ENCODE assay signal across 32 cellular contexts in the genomic region with DNA sequence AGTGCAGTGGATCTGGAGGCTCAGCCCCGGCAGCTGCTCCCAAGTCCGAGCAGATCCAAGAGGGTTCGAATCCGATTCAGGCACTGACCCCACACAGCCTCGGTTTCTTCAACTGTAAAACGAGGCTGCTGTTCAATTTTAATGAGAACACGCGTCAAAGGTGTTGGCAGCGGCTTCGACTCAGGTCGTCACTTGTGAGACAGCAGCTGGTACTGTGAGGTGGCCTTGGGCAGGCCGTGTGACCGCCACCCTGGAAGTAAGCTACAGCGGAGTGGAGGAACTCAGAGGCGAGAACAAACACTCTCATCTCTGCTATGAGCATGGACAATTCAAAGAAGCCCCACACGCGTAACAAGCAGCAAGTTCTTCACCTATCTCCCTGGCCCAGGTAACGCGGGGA. TPM values are rescaled to one million over a fixed set of nuclear protein-coding genes. Genes with fewer than 3 reads are reported as not detected.
DNase-seq lines count a peak whose midpoint lies in the region; ATAC-seq, FAIRE-seq and TF ChIP-seq lines count a peak whose summit lies in the region.
"Had no signal": no experiment of that assay in that cellular context is flagged by ENCODE, and none has a peak within 500 bp of the region (broad histone marks: within the 10 kb centered on the region; RNA-seq: fewer than 3 reads in every experiment).

No MANE protein-coding gene starts in this region.

- no peak overlapping the region for H3K4me3 Mint-ChIP-seq in activated T-cell treated with anti-CD3 and anti-CD28 coated beads, Interleukin-2, amount 50 U/mL, for 24 hours
- peak overlapping the region in 3 of 4 donors; percentile 16 to 72 (median 32) for H3K4me3 Mint-ChIP-seq in IgD-negative memory B cell
- H3K4me3 Mint-ChIP-seq: H9, nephron had no signal

- TF ChIP-seq CTCF in GM12878 (IDR thresholded peaks at IDR 0.05 in 2 of 3, conservative IDR thresholded peaks at IDR 0.05 in 1 of 3; ENCODE audit: control insufficient read depth in 2 of 3, extremely low read depth in 1 of 3, insufficient read depth in 1 of 3, low read depth in 3 of 3, low read length in 3 of 3) (no peak), spleen (IDR thresholded peaks at IDR 0.05 in 8 of 11, conservative IDR thresholded peaks at IDR 0.05 in 3 of 11) (no peak), colonic mucosa (IDR thresholded peaks at IDR 0.05) (no peak)

- H3K27me3 ChIP-seq in GM12878 (replicated peaks in 1 of 2; ENCODE audit: control insufficient read depth in 2 of 2, insufficient read depth in 2 of 2, low read length in 1 of 2) = no peaks in the 10 kb centered on the region
- H3K27me3 ChIP-seq in spleen (replicated peaks in 1 of 7) = no peaks in the 10 kb centered on the region
- H3K27me3 ChIP-seq in colonic mucosa = no peaks in the 10 kb centered on the region
- H3K27me3 ChIP-seq: Peyer's patch, SJSA1, suprapubic skin had no signal

- no peak for DNase-seq in activated T-cell treated with anti-CD3 and anti-CD28 coated beads, Interleukin-2, amount 50 U/mL, for 24 hours
- no peak for DNase-seq in activated T-cell treated with anti-CD3 and anti-CD28 coated beads, Interleukin-2, amount 50 U/mL, for 1 hour
- no peak for DNase-seq in GM12878 (ENCODE audit: low read depth, low spot score)
- no peak for DNase-seq in spleen
- DNase-seq in KBM-7 = no peak
- DNase-seq in colonic mucosa = no peak
- DNase-seq: activated CD8-positive, alpha-beta memory T cell treated with anti-CD3 and anti-CD28 coated beads, Interleukin-2, amount 50 U/mL, for 4 hours; activated effector memory CD4-positive, alpha-beta T cell treated with anti-CD3 and anti-CD28 coated beads, Interleukin-2, amount 50 U/mL, for 16 hours; amniotic stem cell; dermis blood vessel endothelial cell; H9; IMR-90; kidney glomerular epithelial cell; mesendoderm; NCI-H1417 treated with DMSO at 0.1 percent for 48 hours; NCI-H2107; NCI-H510A; NK-92 treated with Interleukin-12 subunit alpha and Interleukin-12 subunit beta, amount 100 ng/mL, for 24 hours; Peyer's patch; posterior cingulate gyrus had no signal

- peaks cover 15% of the 10 kb centered on the region for H3K79me2 ChIP-seq in GM12878 (ENCODE audit: control insufficient read depth, insufficient read depth, low read length)

- intact Hi-C loops in GM12878 (cut with micrococcal nuclease; ENCODE audit: unreplicated experiment) (loop anchor here (2.0 kb wide), 1 partner anchor 45 kb away; no protein-coding TSS in a partner anchor), spleen (cut with DNase I; ENCODE audit: low total_unique reads) (loop anchor here (10.0 kb wide), 1 partner anchor 49 kb away; the partner anchor contains the start of gene ZBTB7A), colonic mucosa (cut with DNase I) (no loop called here)

- no peak for ATAC-seq in GM12878
- ATAC-seq in HG03045 (IDR thresholded peaks at IDR 0.05; ENCODE audit: unreplicated experiment) = no peak
- ATAC-seq: sciatic nerve had no signal

- TF ChIP-seq POLR2A in GM12878 (IDR thresholded peaks at IDR 0.05; ENCODE audit: low read depth, low read length) = no peak
- no peak for TF ChIP-seq POLR2A in spleen (IDR thresholded peaks at IDR 0.05)

- no peak for TF ChIP-seq RAD21 in GM12878 (IDR thresholded peaks at IDR 0.05; ENCODE audit: insufficient read depth, low read depth, low read length)

- H3K9me3 Mint-ChIP-seq in activated T-cell treated with anti-CD3 and anti-CD28 coated beads, Interleukin-2, amount 50 U/mL, for 24 hours = no peaks in the 10 kb centered on the region
- no peaks in the 10 kb centered on the region for H3K9me3 Mint-ChIP-seq in IgD-negative memory B cell
- H3K9me3 Mint-ChIP-seq: nephron had no signal

- SMC1A ChIA-PET in GM12878 (lab: Charles Lee; ENCODE audit: uncharacterized antibody, unreplicated experiment) = interaction anchor here (1.2 to 1.8 kb wide), 5 partner anchors 10 to 126 kb away, joined by 3 to 13 read pairs (median 4); no protein-coding TSS in a partner anchor

- CTCF ChIA-PET in GM12878 (lab: Yijun Ruan, JAX) = interaction anchor here (1.0 to 3.4 kb wide), 5 partner anchors 10 to 128 kb away, joined by 6 to 25 read pairs (median 13); partner anchors contain the start of gene EEF2

- H3K4me3 ChIP-seq in GM12878 = no peak overlapping the region
- H3K4me3 ChIP-seq in spleen = no peak overlapping the region
- H3K4me3 ChIP-seq in colonic mucosa = no peak overlapping the region
- H3K4me3 ChIP-seq: SJSA1, suprapubic skin had no signal

- H3K36me3 Mint-ChIP-seq in activated T-cell treated with anti-CD3 and anti-CD28 coated beads, Interleukin-2, amount 50 U/mL, for 24 hours (ENCODE audit: low read depth) = peaks cover 81% of the 10 kb centered on the region
- H3K36me3 Mint-ChIP-seq in IgD-negative memory B cell = peaks cover under 1% of the 10 kb centered on the region

- TF ChIP-seq EP300 in GM12878 (IDR thresholded peaks at IDR 0.05; ENCODE audit: borderline replicate concordance in 1 of 2, control insufficient read depth in 1 of 2, low read depth in 2 of 2, low read length in 2 of 2) = no peak

- H3K27me3 Mint-ChIP-seq in activated T-cell treated with anti-CD3 and anti-CD28 coated beads, Interleukin-2, amount 50 U/mL, for 24 hours = no peaks in the 10 kb centered on the region
- H3K27me3 Mint-ChIP-seq in IgD-negative memory B cell = no peaks in the 10 kb centered on the region

- H3K36me3 ChIP-seq in GM12878 (ENCODE audit: control insufficient read depth in 2 of 2, insufficient read depth in 2 of 2, low read length in 1 of 2) = peaks cover 24 to 30% of the 10 kb centered on the region in 2 experiments
- H3K36me3 ChIP-seq in spleen = peaks cover 0 to 99% (median 65%) of the 10 kb centered on the region in 6 donors
- no peaks in the 10 kb centered on the region for H3K36me3 ChIP-seq in colonic mucosa

- H3K4me1 ChIP-seq in GM12878 (ENCODE audit: control insufficient read depth, insufficient read depth, low read length) = peaks cover 38% of the 10 kb centered on the region
- H3K4me1 ChIP-seq in spleen = peaks cover 16 to 90% (median 40%) of the 10 kb centered on the region in 6 donors
- H3K4me1 ChIP-seq in colonic mucosa = no peaks in the 10 kb centered on the region
- H3K4me1 ChIP-seq: SJSA1, suprapubic skin had no signal

- H3K9me3 ChIP-seq in GM12878 (replicated peaks; ENCODE audit: control insufficient read depth, insufficient read depth, low read length) (no peaks in the 10 kb centered on the region), spleen (no peaks in the 10 kb centered on the region), colonic mucosa (no peaks in the 10 kb centered on the region)
- H3K9me3 ChIP-seq: Peyer's patch, SJSA1, suprapubic skin had no signal

- 96% methylated on average over 19 of the region's 19 CpGs for WGBS in GM12878 (ENCODE audit: insufficient coverage, insufficient replicate concordance, low lambda C conversion rate, missing lambda C conversion rate)
- WGBS in spleen, 5 donors = 87 to 93% (median 89%) methylated on average over 19 of the region's 19 CpGs

- H3K9ac ChIP-seq in GM12878 (ENCODE audit: control insufficient read depth, insufficient read depth, low read length) = no peak overlapping the region
- no peak overlapping the region for H3K9ac ChIP-seq in colonic mucosa (ENCODE audit: low read depth in 2 of 2, low read length in 2 of 2)

- RAD21 ChIA-PET in GM12878 (lab: Charles Lee; ENCODE audit: unreplicated experiment) = interaction anchor here (0.6 to 2.0 kb wide), 6 partner anchors 25 to 129 kb away, joined by 3 to 9 read pairs (median 4); partner anchors contain the start of genes EEF2 and PIAS4

- peak overlapping the region; percentile 83 for H3K27ac Mint-ChIP-seq in activated T-cell treated with anti-CD3 and anti-CD28 coated beads, Interleukin-2, amount 50 U/mL, for 24 hours
- peak overlapping the region; percentile 39 to 93 (median 74) for H3K27ac Mint-ChIP-seq in IgD-negative memory B cell

- BruUV-seq in GM12878 (replicated peaks; lab: Mats Ljungman, UMichigan) = no TSS peak

- POLR2A ChIA-PET in GM12878 (lab: Charles Lee) = interaction anchor here (0.6 to 1.6 kb wide), 3 partner anchors 50 to 229 kb away, joined by 3 to 5 read pairs (median 5); partner anchors contain the start of gene EEF2

- in situ Hi-C loops in GM12878 (cut with MboI) = no loop called here
- in situ Hi-C loops in KBM-7 (cut with MboI; ENCODE audit: low pct_unique_long_range_greater_than_20kb, low sequenced_read_pairs) = no loop called here

- no peak for FAIRE-seq in GM12878 (lab: Jason Lieb, UNC)
- FAIRE-seq: bronchial epithelial cell, endothelial cell of umbilical vein had no signal

- no peaks in the 10 kb centered on the region for H4K20me1 ChIP-seq in GM12878 (ENCODE audit: control insufficient read depth, insufficient read depth)

- H3K27ac ChIP-seq in GM12878 (ENCODE audit: control insufficient read depth, insufficient read depth) = peak overlapping the region; percentile 55
- H3K27ac ChIP-seq in spleen = peak overlapping the region in 6 of 8 donors; percentile 59 to 90 (median 82)
- H3K27ac ChIP-seq in colonic mucosa = no peak overlapping the region
- H3K27ac ChIP-seq: C4-2B, SJSA1, suprapubic skin had no signal

- H3K4me2 ChIP-seq in GM12878 (ENCODE audit: control insufficient read depth, insufficient read depth) = peak overlapping the region; percentile 6

- peaks cover 58% of the 10 kb centered on the region for H3K4me1 Mint-ChIP-seq in activated T-cell treated with anti-CD3 and anti-CD28 coated beads, Interleukin-2, amount 50 U/mL, for 24 hours (ENCODE audit: low read depth)
- peaks cover 26 to 34% (median 28%) of the 10 kb centered on the region in 3 donors for H3K4me1 Mint-ChIP-seq in IgD-negative memory B cell
- H3K4me1 Mint-ChIP-seq: H9, nephron had no signal

- H2AFZ ChIP-seq in GM12878 (ENCODE audit: control insufficient read depth, low read depth, low read length) = no peak overlapping the region

RNA-seq across cellular contexts. Expression of gene MAP2K2, which starts 9.7 kb away (rescaled TPM):
- polyA plus RNA-seq in IgD-negative memory B cell (69.1 TPM), GM12878 (2011; rRNA removed) (31.6 and 68.3 TPM in 2 replicates), GM12878 (2014; fragmentation: Illumina TruSeq; extraction: Trizol) (13.0 and 38.8 TPM in 2 replicates), GM12878 (2014; fragmentation: Nextera tagmentation; extraction: Ambion mirVana) (1 to 10 TPM in 1 of 2 experiments, under 1 TPM in 1; 1.00 to 6.8 TPM), GM12878 (2014; rRNA removed) (144 and 166 TPM in 2 replicates), GM12878 (2016; fragmentation: Nextera tagmentation; extraction: Ambion mirVana) (10 to 100 TPM; 33.4 to 33.7 TPM), spleen (100 to 1,000 TPM; 117 to 165 (median 160) TPM)
- 58.9 and 63.2 TPM in 2 replicates for total RNA-seq in GM12878 (2013; cell fraction: nucleolus; rRNA removed)
- total RNA-seq in GM12878 (2014; rRNA removed) (178 and 210 TPM in 2 replicates), GM12878 (2014; rRNA removed; fragmentation: Illumina TruSeq; extraction: Trizol) (72.1 and 92.8 TPM in 2 replicates), GM12878 (2021) (182 and 184 TPM in 2 replicates), spleen (100 to 1,000 TPM in 5 of 7 donors, 10 to 100 TPM in 2; 95.3 to 131 (median 101) TPM), colonic mucosa (100 to 1,000 TPM; 211 to 260 TPM)
- polyA plus RNA-seq in GM12878 (2011; ENCODE audit: low read depth) = 78.5 TPM
- 109 and 144 TPM in 2 replicates for polyA plus RNA-seq in GM12878 (2011; cell fraction: cytosol; rRNA removed)
- 127 and 159 TPM in 2 replicates for polyA plus RNA-seq in GM12878 (2011; cell fraction: nucleus; rRNA removed)
- polyA plus RNA-seq in GM12878 (2012) = 133 and 176 TPM in 2 replicates
- polyA minus RNA-seq in GM12878 (2011; rRNA and poly(A)+ RNA removed) = 32.9 and 84.0 TPM in 2 replicates
- polyA minus RNA-seq in GM12878 (2011; cell fraction: cytosol; rRNA and poly(A)+ RNA removed) = 64.1 and 69.3 TPM in 2 replicates
- polyA minus RNA-seq in GM12878 (2011; cell fraction: nucleus; rRNA and poly(A)+ RNA removed) = 27.6 and 40.2 TPM in 2 replicates

RNA-seq across cellular contexts. Expression of gene CREB3L3, which starts 39.2 kb away (rescaled TPM):
- polyA plus RNA-seq in IgD-negative memory B cell (not detected), GM12878 (2011; rRNA removed) (0.22 and 0.46 TPM in 2 replicates), GM12878 (2014; fragmentation: Illumina TruSeq; extraction: Trizol) (0.03 TPM in 1 of 2 replicates, not detected in the other), GM12878 (2014; fragmentation: Nextera tagmentation; extraction: Ambion mirVana) (not detected), GM12878 (2014; rRNA removed) (not detected in 2 replicates), GM12878 (2016; fragmentation: Nextera tagmentation; extraction: Ambion mirVana) (under 1 TPM in 1 of 2 experiments, not detected in 1; 0.07 TPM), spleen (under 1 TPM in 1 of 3 donors, not detected in 2; 0.07 TPM)
- total RNA-seq in GM12878 (2013; cell fraction: nucleolus; rRNA removed) = not detected in 2 replicates
- total RNA-seq in GM12878 (2014; rRNA removed) (not detected in 2 replicates), GM12878 (2014; rRNA removed; fragmentation: Illumina TruSeq; extraction: Trizol) (not detected in 2 replicates), GM12878 (2021) (not detected in 2 replicates), spleen (1 to 10 TPM in 1 of 7 donors, under 1 TPM in 2, not detected in 4; 0.19 to 1.1 (median 0.37) TPM), colonic mucosa (1 to 10 TPM; 1.1 to 9.9 TPM)
- polyA plus RNA-seq in GM12878 (2011; ENCODE audit: low read depth) = not detected
- 0.60 and 0.72 TPM in 2 replicates for polyA plus RNA-seq in GM12878 (2011; cell fraction: cytosol; rRNA removed)
- polyA plus RNA-seq in GM12878 (2011; cell fraction: nucleus; rRNA removed) = 0.46 and 0.61 TPM in 2 replicates
- 0.04 and 0.23 TPM in 2 replicates for polyA plus RNA-seq in GM12878 (2012)
- 0.52 TPM in 1 of 2 replicates, not detected in the other for polyA minus RNA-seq in GM12878 (2011; rRNA and poly(A)+ RNA removed)
- polyA minus RNA-seq in GM12878 (2011; cell fraction: cytosol; rRNA and poly(A)+ RNA removed) = not detected in 2 replicates
- polyA minus RNA-seq in GM12878 (2011; cell fraction: nucleus; rRNA and poly(A)+ RNA removed) = 0.29 TPM in 1 of 2 replicates, not detected in the other
- total RNA-seq: bronchial epithelial cell, dermis blood vessel endothelial cell, endothelial cell of umbilical vein, G401, IMR-90, MCF 10A, sciatic nerve, SJSA1, urinary bladder had no signal
- polyA plus RNA-seq: endothelial cell of umbilical vein, IMR-90 had no signal

RNA-seq across cellular contexts. Expression of gene ZBTB7A, which starts 47.5 kb away (rescaled TPM):
- polyA plus RNA-seq in IgD-negative memory B cell (75.7 TPM), GM12878 (2011; rRNA removed) (0.84 and 2.5 TPM in 2 replicates), GM12878 (2014; fragmentation: Illumina TruSeq; extraction: Trizol) (4.1 and 5.9 TPM in 2 replicates), GM12878 (2014; fragmentation: Nextera tagmentation; extraction: Ambion mirVana) (under 1 TPM; 0.26 to 0.73 TPM), GM12878 (2014; rRNA removed) (16.2 and 22.2 TPM in 2 replicates), GM12878 (2016; fragmentation: Nextera tagmentation; extraction: Ambion mirVana) (10 to 100 TPM in 1 of 2 experiments, 1 to 10 TPM in 1; 2.0 to 10.1 TPM), spleen (10 to 100 TPM in 1 of 3 donors, 1 to 10 TPM in 2; 4.0 to 15.2 (median 4.2) TPM)
- 20.9 and 24.8 TPM in 2 replicates for total RNA-seq in GM12878 (2013; cell fraction: nucleolus; rRNA removed)
- total RNA-seq in GM12878 (2014; rRNA removed) (10.6 and 15.9 TPM in 2 replicates), GM12878 (2014; rRNA removed; fragmentation: Illumina TruSeq; extraction: Trizol) (3.2 TPM in 2 replicates), GM12878 (2021) (40.0 and 42.4 TPM in 2 replicates), spleen (10 to 100 TPM; 43.0 to 68.1 (median 53.7) TPM), colonic mucosa (100 to 1,000 TPM; 110 to 123 TPM)
- polyA plus RNA-seq in GM12878 (2011; ENCODE audit: low read depth) = 2.2 TPM
- 4.5 and 7.6 TPM in 2 replicates for polyA plus RNA-seq in GM12878 (2011; cell fraction: cytosol; rRNA removed)
- 12.8 and 18.3 TPM in 2 replicates for polyA plus RNA-seq in GM12878 (2011; cell fraction: nucleus; rRNA removed)
- polyA plus RNA-seq in GM12878 (2012) = 14.1 and 15.9 TPM in 2 replicates
- 3.6 and 6.5 TPM in 2 replicates for polyA minus RNA-seq in GM12878 (2011; rRNA and poly(A)+ RNA removed)
- polyA minus RNA-seq in GM12878 (2011; cell fraction: cytosol; rRNA and poly(A)+ RNA removed) = 12.4 and 12.8 TPM in 2 replicates
- 3.6 and 4.7 TPM in 2 replicates for polyA minus RNA-seq in GM12878 (2011; cell fraction: nucleus; rRNA and poly(A)+ RNA removed)
